1 cellular context compared by ENCODE assay signal in genomic region chr6:106637718-106638341, GRCh38.
TF ChIP-seq lines count a peak whose summit lies in the region.

No MANE protein-coding gene starts in this region.

TF ChIP-seq in HepG2, 621 proteins besides CTCF, POLR2A, EP300 and RAD21:
- TF ChIP-seq TSC22D2 (CRISPR knock-in tag; IDR thresholded peaks at IDR 0.05; ENCODE audit: borderline replicate concordance) (no peak), REXO4 (CRISPR knock-in tag; IDR thresholded peaks at IDR 0.05; ENCODE audit: borderline replicate concordance) (no peak), ZNF75D (CRISPR knock-in tag; IDR thresholded peaks at IDR 0.05; ENCODE audit: borderline replicate concordance) (no peak), ZBTB4 (CRISPR knock-in tag; IDR thresholded peaks at IDR 0.05; ENCODE audit: borderline replicate concordance) (no peak), PAF1 (CRISPR knock-in tag; IDR thresholded peaks at IDR 0.05) (no peak), ZNF703 (CRISPR knock-in tag; IDR thresholded peaks at IDR 0.05; ENCODE audit: borderline replicate concordance) (no peak), YY1 (IDR thresholded peaks at IDR 0.05; ENCODE audit: insufficient read depth, insufficient replicate concordance, low read depth, low read length) (no peak), ZNF768 (CRISPR knock-in tag; IDR thresholded peaks at IDR 0.05) (no peak), NONO (IDR thresholded peaks at IDR 0.05) (no peak), NONO (CRISPR knock-in tag; conservative IDR thresholded peaks at IDR 0.05) (no peak), ZMYM4 (CRISPR knock-in tag; IDR thresholded peaks at IDR 0.05) (no peak), MED1 (CRISPR knock-in tag; IDR thresholded peaks at IDR 0.05) (no peak), BRD4 (CRISPR knock-in tag; IDR thresholded peaks at IDR 0.05) (no peak), KDM2A (CRISPR knock-in tag; IDR thresholded peaks at IDR 0.05; ENCODE audit: borderline replicate concordance, low read depth) (no peak), ZNF431 (CRISPR knock-in tag; IDR thresholded peaks at IDR 0.05; ENCODE audit: borderline replicate concordance, low read depth) (no peak), HNF1A (IDR thresholded peaks at IDR 0.05; ENCODE audit: low read depth) (no peak), HNF1A (CRISPR knock-in tag; IDR thresholded peaks at IDR 0.05; ENCODE audit: borderline replicate concordance) (no peak), JUND (CRISPR knock-in tag; IDR thresholded peaks at IDR 0.05) (no peak), ZNF607 (CRISPR knock-in tag; IDR thresholded peaks at IDR 0.05; ENCODE audit: borderline replicate concordance) (no peak), RORA (CRISPR knock-in tag; IDR thresholded peaks at IDR 0.05) (no peak)
